Comparison of ENCODE assay signal across 1 cellular context in the genomic region with DNA sequence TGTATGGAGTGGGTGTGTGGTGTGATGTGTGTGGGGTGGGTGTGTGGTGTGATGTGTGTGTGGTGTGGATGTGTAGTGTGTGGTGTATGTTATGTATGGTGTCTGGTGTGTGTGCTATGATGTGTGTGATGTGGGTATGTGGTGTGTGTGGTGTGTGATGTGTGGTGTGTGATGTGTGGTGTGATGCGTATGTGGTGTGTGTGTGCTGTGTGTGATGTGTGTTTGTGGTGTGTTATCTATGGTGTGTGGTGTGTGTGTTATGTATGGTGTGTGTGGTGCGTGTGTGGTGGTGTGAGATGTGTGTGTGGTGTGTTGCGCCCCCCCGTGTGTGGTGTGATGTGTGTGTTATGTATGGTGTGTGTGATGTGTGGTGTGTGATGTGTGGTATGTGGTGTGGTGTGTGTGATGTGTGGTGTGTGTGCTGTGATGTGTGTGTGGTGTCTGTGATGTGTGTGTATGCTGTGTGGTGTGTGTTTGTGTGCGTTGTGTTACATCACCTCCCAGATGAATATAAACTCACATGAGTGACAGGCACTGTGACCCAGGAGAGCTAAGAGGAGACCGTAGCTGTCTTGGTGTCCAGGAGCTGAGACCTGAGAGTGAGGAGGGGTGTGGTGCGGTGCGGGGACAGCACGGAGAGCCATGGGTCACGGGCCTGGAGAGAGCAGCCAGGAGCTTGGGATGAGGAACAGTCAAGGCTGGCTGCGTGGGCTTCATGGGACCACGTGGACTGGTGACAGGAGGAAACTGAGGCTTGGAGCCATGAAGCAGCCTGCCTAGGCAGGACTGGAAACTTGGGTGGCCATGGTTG.
TF ChIP-seq lines count a peak whose summit lies in the region.

No MANE protein-coding gene starts in this region.

TF ChIP-seq in HepG2, 621 proteins besides CTCF, POLR2A, EP300 and RAD21 (continued from another document and continues in another):
- no peak for TF ChIP-seq ZBTB42 (CRISPR knock-in tag; IDR thresholded peaks at IDR 0.05)
- no peak for TF ChIP-seq ZNF570 (CRISPR knock-in tag; IDR thresholded peaks at IDR 0.05; ENCODE audit: borderline replicate concordance)
- no peak for TF ChIP-seq LCORL (IDR thresholded peaks at IDR 0.05)
- no peak for TF ChIP-seq LCORL (CRISPR knock-in tag; IDR thresholded peaks at IDR 0.05)
- TF ChIP-seq ZNF564 (CRISPR knock-in tag; IDR thresholded peaks at IDR 0.05): no peak
- TF ChIP-seq ZNF207 (IDR thresholded peaks at IDR 0.05; ENCODE audit: borderline replicate concordance): 0 out of 2 replicates have a peak, but pooled peaks have one; percentile 10
- no peak for TF ChIP-seq SRF (IDR thresholded peaks at IDR 0.05; ENCODE audit: low read depth, low read length)
- no peak for TF ChIP-seq FOSL2 (CRISPR knock-in tag; IDR thresholded peaks at IDR 0.05)
- 0 out of 2 replicates have a peak, but pooled peaks have one; percentile 69 for TF ChIP-seq TRIM22 (IDR thresholded peaks at IDR 0.05)
- TF ChIP-seq NONO (IDR thresholded peaks at IDR 0.05): peak; percentile 73; the same call in 1 of the 2 replicates
- TF ChIP-seq NONO (CRISPR knock-in tag; conservative IDR thresholded peaks at IDR 0.05): no peak
- no peak for TF ChIP-seq HHEX (CRISPR knock-in tag; IDR thresholded peaks at IDR 0.05)
- peak; percentile 99 for TF ChIP-seq ZNF646 (CRISPR knock-in tag; IDR thresholded peaks at IDR 0.05)
- TF ChIP-seq CREB1 (IDR thresholded peaks at IDR 0.05): peak; percentile 9; the same call in 1 of the 2 replicates
- TF ChIP-seq CREB1 (CRISPR knock-in tag; IDR thresholded peaks at IDR 0.05): no peak
- no peak for TF ChIP-seq ZNF30 (CRISPR knock-in tag; IDR thresholded peaks at IDR 0.05)
- TF ChIP-seq KDM6A (CRISPR knock-in tag; IDR thresholded peaks at IDR 0.05; ENCODE audit: low read depth): no peak
- TF ChIP-seq EZH2 (conservative IDR thresholded peaks at IDR 0.05; ENCODE audit: low read depth, low read length): no peak
- TF ChIP-seq ZNF574 (CRISPR knock-in tag; IDR thresholded peaks at IDR 0.05): 0 out of 2 replicates have a peak, but pooled peaks have one; percentile 12
- 0 out of 2 replicates have a peak, but pooled peaks have one; percentile 51 for TF ChIP-seq HNRNPL (IDR thresholded peaks at IDR 0.05; ENCODE audit: low read depth, low read length)
- peak; percentile 74; the same call in 1 of the 2 replicates for TF ChIP-seq CHD4 (IDR thresholded peaks at IDR 0.05; ENCODE audit: borderline replicate concordance, low read length)
- TF ChIP-seq RERE (CRISPR knock-in tag; IDR thresholded peaks at IDR 0.05; ENCODE audit: low read depth): no peak
- peak; percentile 32; the same call in 1 of the 2 replicates for TF ChIP-seq FOXP1 (IDR thresholded peaks at IDR 0.05)
- no peak for TF ChIP-seq FOXP1 (CRISPR knock-in tag; IDR thresholded peaks at IDR 0.05)
- no peak for TF ChIP-seq ZNF761 (CRISPR knock-in tag; conservative IDR thresholded peaks at IDR 0.05)
- TF ChIP-seq, protein P1, sequence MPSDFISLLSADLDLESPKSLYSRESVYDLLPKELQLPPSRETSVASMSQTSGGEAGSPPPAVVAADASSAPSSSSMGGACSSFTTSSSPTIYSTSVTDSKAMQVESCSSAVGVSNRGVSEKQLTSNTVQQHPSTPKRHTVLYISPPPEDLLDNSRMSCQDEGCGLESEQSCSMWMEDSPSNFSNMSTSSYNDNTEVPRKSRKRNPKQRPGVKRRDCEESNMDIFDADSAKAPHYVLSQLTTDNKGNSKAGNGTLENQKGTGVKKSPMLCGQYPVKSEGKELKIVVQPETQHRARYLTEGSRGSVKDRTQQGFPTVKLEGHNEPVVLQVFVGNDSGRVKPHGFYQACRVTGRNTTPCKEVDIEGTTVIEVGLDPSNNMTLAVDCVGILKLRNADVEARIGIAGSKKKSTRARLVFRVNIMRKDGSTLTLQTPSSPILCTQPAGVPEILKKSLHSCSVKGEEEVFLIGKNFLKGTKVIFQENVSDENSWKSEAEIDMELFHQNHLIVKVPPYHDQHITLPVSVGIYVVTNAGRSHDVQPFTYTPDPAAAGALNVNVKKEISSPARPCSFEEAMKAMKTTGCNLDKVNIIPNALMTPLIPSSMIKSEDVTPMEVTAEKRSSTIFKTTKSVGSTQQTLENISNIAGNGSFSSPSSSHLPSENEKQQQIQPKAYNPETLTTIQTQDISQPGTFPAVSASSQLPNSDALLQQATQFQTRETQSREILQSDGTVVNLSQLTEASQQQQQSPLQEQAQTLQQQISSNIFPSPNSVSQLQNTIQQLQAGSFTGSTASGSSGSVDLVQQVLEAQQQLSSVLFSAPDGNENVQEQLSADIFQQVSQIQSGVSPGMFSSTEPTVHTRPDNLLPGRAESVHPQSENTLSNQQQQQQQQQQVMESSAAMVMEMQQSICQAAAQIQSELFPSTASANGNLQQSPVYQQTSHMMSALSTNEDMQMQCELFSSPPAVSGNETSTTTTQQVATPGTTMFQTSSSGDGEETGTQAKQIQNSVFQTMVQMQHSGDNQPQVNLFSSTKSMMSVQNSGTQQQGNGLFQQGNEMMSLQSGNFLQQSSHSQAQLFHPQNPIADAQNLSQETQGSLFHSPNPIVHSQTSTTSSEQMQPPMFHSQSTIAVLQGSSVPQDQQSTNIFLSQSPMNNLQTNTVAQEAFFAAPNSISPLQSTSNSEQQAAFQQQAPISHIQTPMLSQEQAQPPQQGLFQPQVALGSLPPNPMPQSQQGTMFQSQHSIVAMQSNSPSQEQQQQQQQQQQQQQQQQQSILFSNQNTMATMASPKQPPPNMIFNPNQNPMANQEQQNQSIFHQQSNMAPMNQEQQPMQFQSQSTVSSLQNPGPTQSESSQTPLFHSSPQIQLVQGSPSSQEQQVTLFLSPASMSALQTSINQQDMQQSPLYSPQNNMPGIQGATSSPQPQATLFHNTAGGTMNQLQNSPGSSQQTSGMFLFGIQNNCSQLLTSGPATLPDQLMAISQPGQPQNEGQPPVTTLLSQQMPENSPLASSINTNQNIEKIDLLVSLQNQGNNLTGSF (CRISPR knock-in tag; IDR thresholded peaks at IDR 0.05): no peak
- TF ChIP-seq NFE2 (CRISPR knock-in tag; IDR thresholded peaks at IDR 0.05): no peak
- no peak for TF ChIP-seq MYC (CRISPR knock-in tag; IDR thresholded peaks at IDR 0.05; ENCODE audit: borderline replicate concordance)
- TF ChIP-seq, protein P2, sequence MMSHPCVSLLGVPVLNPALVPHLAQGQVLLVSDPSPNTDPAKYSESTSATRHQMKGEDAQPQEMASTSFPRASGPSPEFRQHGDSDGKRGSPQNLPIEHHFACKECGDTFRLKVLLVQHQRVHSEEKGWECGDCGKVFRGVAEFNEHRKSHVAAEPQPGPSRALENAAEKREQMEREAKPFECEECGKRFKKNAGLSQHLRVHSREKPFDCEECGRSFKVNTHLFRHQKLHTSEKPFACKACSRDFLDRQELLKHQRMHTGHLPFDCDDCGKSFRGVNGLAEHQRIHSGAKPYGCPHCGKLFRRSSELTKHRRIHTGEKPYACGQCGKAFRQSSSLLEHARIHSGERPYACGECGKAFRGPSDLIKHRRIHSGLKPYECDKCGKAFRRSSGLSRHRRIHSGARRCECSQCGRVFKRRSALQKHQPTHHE (CRISPR knock-in tag; IDR thresholded peaks at IDR 0.05; ENCODE audit: borderline replicate concordance): no peak
- no peak for TF ChIP-seq NR2F1 (CRISPR knock-in tag; IDR thresholded peaks at IDR 0.05)
- TF ChIP-seq FLYWCH1 (CRISPR knock-in tag; IDR thresholded peaks at IDR 0.05): no peak
- TF ChIP-seq MIER2 (CRISPR knock-in tag; IDR thresholded peaks at IDR 0.05): no peak
